ENCODE assay signal across 8 cellular contexts in the genomic region with DNA sequence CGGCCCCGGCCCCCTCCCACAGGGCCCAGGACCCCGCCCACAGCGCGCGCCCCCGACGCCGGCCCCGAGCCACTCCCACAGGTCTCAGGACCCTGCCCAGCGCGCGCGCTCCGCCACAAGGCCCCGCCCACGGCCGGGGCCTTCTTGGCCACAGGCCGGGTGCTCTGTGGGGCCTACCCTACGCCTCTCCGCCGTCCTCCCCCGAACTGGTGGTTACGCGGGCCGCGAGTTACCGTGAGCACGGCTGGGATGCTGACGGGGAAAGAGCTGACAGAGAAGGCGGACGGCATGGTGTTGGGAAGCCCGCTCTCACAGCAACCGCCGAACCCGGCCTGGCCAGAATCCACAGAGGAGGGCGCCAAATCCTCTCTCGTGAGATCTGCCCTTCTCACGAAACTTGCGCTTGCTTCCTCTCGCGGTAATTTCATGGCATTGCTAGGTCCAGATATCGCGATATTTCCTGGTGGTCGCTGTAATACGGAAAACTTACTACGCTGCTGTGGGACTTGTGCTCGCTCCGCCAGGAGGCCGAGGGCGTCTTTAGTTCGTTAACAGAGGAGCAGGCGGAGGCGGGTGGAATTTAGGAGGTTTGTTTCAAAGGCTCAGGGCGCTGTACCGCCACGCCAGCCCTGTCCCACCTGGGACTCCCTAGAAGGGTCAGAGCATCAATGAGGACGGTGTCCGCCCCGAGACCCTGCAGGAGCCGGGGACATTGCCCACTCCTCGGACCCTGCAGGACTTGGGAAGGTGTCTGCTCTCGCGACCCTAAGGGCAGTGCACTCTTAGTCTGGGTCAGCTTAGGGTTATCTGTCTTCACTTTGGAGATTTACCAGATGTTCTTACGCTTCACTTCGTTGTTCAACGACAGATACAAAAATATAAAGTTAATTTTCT. TPM values are rescaled to one million over a fixed set of nuclear protein-coding genes. Genes with fewer than 3 reads are reported as not detected.
DNase-seq lines count a peak whose midpoint lies in the region; ATAC-seq, FAIRE-seq and TF ChIP-seq lines count a peak whose summit lies in the region.

A gene (minus strand): TSS at position 351 of the 894 bp plus-strand sequence. CDS start 61 bp downstream, at position 290.

- TF ChIP-seq CTCF in D721Med (IDR thresholded peaks at IDR 0.05; ENCODE audit: insufficient read depth, missing control alignments) (peak; percentile 14), GM20000 (IDR thresholded peaks at IDR 0.05; ENCODE audit: extremely low read depth, missing control alignments) (peak; percentile 22), mesothelial cell of epicardium (IDR thresholded peaks at IDR 0.05; ENCODE audit: unreplicated experiment) (no peak)

- CTCF ChIA-PET in activated CD8-positive, alpha-beta T cell treated with anti-CD3 and anti-CD28 coated beads, Interleukin-2, amount 10 ng/mL, durations not matched to agents 7 days and 5 days (lab: Charles Lee), result interaction anchor here (1.7 kb wide), 1 partner anchor 10 kb away, joined by 4 read pairs; no protein-coding TSS in a partner anchor

- H3K36me3 Mint-ChIP-seq in activated CD8-positive, alpha-beta T cell treated with anti-CD3 and anti-CD28 coated beads, Interleukin-2, amount 10 ng/mL, durations not matched to agents 7 days and 5 days (ENCODE audit: low read depth), result peaks cover 59% of the 10 kb centered on the region
- H3K36me3 Mint-ChIP-seq in mesothelial cell of epicardium, result no peaks in the 10 kb centered on the region
- peaks cover 52% of the 10 kb centered on the region for H3K36me3 Mint-ChIP-seq in stimulated activated effector memory CD8-positive, alpha-beta T cell treated with anti-CD3 and anti-CD28 coated beads, Interleukin-12 subunit alpha, Interleukin-12 subunit beta, amount 100 ng/mL, for 72 hours

- POLR2A ChIA-PET in activated CD8-positive, alpha-beta T cell treated with anti-CD3 and anti-CD28 coated beads, Interleukin-2, amount 10 ng/mL, durations not matched to agents 7 days and 5 days (lab: Charles Lee), result interaction anchor here (1.1 to 1.7 kb wide), 3 partner anchors 11 to 297 kb away, joined by 3 to 5 read pairs (median 5); no protein-coding TSS in a partner anchor

- peak within 1 kb of the TSS; percentile 96 for H3K4me3 Mint-ChIP-seq in activated CD8-positive, alpha-beta T cell treated with anti-CD3 and anti-CD28 coated beads, Interleukin-2, amount 10 ng/mL, durations not matched to agents 7 days and 5 days
- peak within 1 kb of the TSS; percentile 94 for H3K4me3 Mint-ChIP-seq in mesothelial cell of epicardium
- H3K4me3 Mint-ChIP-seq in stimulated activated effector memory CD8-positive, alpha-beta T cell treated with anti-CD3 and anti-CD28 coated beads, Interleukin-12 subunit alpha, Interleukin-12 subunit beta, amount 100 ng/mL, for 72 hours, result peak within 1 kb of the TSS; percentile 95

- in situ Hi-C loops in endometrial microvascular endothelial cells (cut with HindIII; ENCODE audit: inconsistent ontology term, low pct_unique_long_range_greater_than_20kb, low sequenced_read_pairs), result no loop called here

- DNase-seq in D721Med (ENCODE audit: insufficient read length, low spot score), result no peak
- peak; percentile 89 for DNase-seq in GM20000 (ENCODE audit: low spot score)
- DNase-seq in HS-5 (ENCODE audit: low read depth), result peak; percentile 94
- peak; percentile 52 for DNase-seq in NK-92 (lab: John Stamatoyannopoulos, UW; ENCODE audit: unreplicated experiment)
- peak; percentile 94 for DNase-seq in activated CD8-positive, alpha-beta T cell treated with anti-CD3 and anti-CD28 coated beads, Interleukin-2, amount 10 ng/mL, durations not matched to agents 7 days and 5 days
- no peak for DNase-seq in mesothelial cell of epicardium (ENCODE audit: low spot score in 2 of 2, unreplicated experiment in 2 of 2)
- DNase-seq in stimulated activated effector memory CD8-positive, alpha-beta T cell treated with anti-CD3 and anti-CD28 coated beads, Interleukin-12 subunit alpha, Interleukin-12 subunit beta, amount 100 ng/mL, for 72 hours (ENCODE audit: low spot score in 2 of 2), result peak; percentile 98 to 99

- peak; percentile 69 for ATAC-seq in activated CD8-positive, alpha-beta T cell treated with anti-CD3 and anti-CD28 coated beads, Interleukin-2, amount 10 ng/mL, durations not matched to agents 7 days and 5 days
- ATAC-seq in stimulated activated effector memory CD8-positive, alpha-beta T cell treated with anti-CD3 and anti-CD28 coated beads, Interleukin-12 subunit alpha, Interleukin-12 subunit beta, amount 100 ng/mL, for 72 hours, result peak; percentile 70

- no peaks in the 10 kb centered on the region for H3K9me3 Mint-ChIP-seq in activated CD8-positive, alpha-beta T cell treated with anti-CD3 and anti-CD28 coated beads, Interleukin-2, amount 10 ng/mL, durations not matched to agents 7 days and 5 days (ENCODE audit: insufficient read depth)
- H3K9me3 Mint-ChIP-seq in mesothelial cell of epicardium, result no peaks in the 10 kb centered on the region
- no peaks in the 10 kb centered on the region for H3K9me3 Mint-ChIP-seq in stimulated activated effector memory CD8-positive, alpha-beta T cell treated with anti-CD3 and anti-CD28 coated beads, Interleukin-12 subunit alpha, Interleukin-12 subunit beta, amount 100 ng/mL, for 72 hours

- no peak for FAIRE-seq in D721Med (lab: Jason Lieb, UNC)

- H3K4me1 Mint-ChIP-seq in activated CD8-positive, alpha-beta T cell treated with anti-CD3 and anti-CD28 coated beads, Interleukin-2, amount 10 ng/mL, durations not matched to agents 7 days and 5 days (ENCODE audit: low read depth), result peaks cover 42% of the 10 kb centered on the region
- peaks cover 26% of the 10 kb centered on the region for H3K4me1 Mint-ChIP-seq in mesothelial cell of epicardium
- peaks cover 55% of the 10 kb centered on the region for H3K4me1 Mint-ChIP-seq in stimulated activated effector memory CD8-positive, alpha-beta T cell treated with anti-CD3 and anti-CD28 coated beads, Interleukin-12 subunit alpha, Interleukin-12 subunit beta, amount 100 ng/mL, for 72 hours

- H3K27ac Mint-ChIP-seq in activated CD8-positive, alpha-beta T cell treated with anti-CD3 and anti-CD28 coated beads, Interleukin-2, amount 10 ng/mL, durations not matched to agents 7 days and 5 days, result peak within 1 kb of the TSS; percentile 99
- H3K27ac Mint-ChIP-seq in mesothelial cell of epicardium, result peak within 1 kb of the TSS; percentile 99
- H3K27ac Mint-ChIP-seq in stimulated activated effector memory CD8-positive, alpha-beta T cell treated with anti-CD3 and anti-CD28 coated beads, Interleukin-12 subunit alpha, Interleukin-12 subunit beta, amount 100 ng/mL, for 72 hours, result peak within 1 kb of the TSS; percentile 100

- H3K27me3 Mint-ChIP-seq in activated CD8-positive, alpha-beta T cell treated with anti-CD3 and anti-CD28 coated beads, Interleukin-2, amount 10 ng/mL, durations not matched to agents 7 days and 5 days (ENCODE audit: low read depth), result no peaks in the 10 kb centered on the region
- H3K27me3 Mint-ChIP-seq in mesothelial cell of epicardium (ENCODE audit: low read depth), result no peaks in the 10 kb centered on the region

RNA-seq across cellular contexts. Expression of the gene that starts here (rescaled TPM):
- 10 to 100 TPM; 31.1 to 32.0 TPM for total RNA-seq in activated CD8-positive, alpha-beta T cell treated with anti-CD3 and anti-CD28 coated beads, Interleukin-2, amount 10 ng/mL, durations not matched to agents 7 days and 5 days
- total RNA-seq in endometrial microvascular endothelial cells (ENCODE audit: inconsistent ontology term) (18.3 TPM), mesothelial cell of epicardium (35.9 to 37.1 TPM (median 36.4 TPM) in 3 replicates)

Comparison
In these comparisons a context has a peak if more than half of its experiments do, and no peak if none do; other contexts are left out.
1. DNase-seq: peak in GM20000 (single experiment), HS-5 (single experiment), NK-92 (single experiment), activated CD8-positive, alpha-beta T cell treated with anti-CD3 and anti-CD28 coated beads, Interleukin-2, amount 10 ng/mL, durations not matched to agents 7 days and 5 days (single experiment) and stimulated activated effector memory CD8-positive, alpha-beta T cell treated with anti-CD3 and anti-CD28 coated beads, Interleukin-12 subunit alpha, Interleukin-12 subunit beta, amount 100 ng/mL, for 72 hours (2 of 2); none in D721Med (single experiment) and mesothelial cell of epicardium (0 of 2).
2. Peak in every context shown above with its lines, with median percentiles within 50 percentile points of each other: H3K27ac Mint-ChIP-seq and H3K4me3 Mint-ChIP-seq.